In genomic region chr4:77927991-77928925, GRCh38 we compare ENCODE assay signal across 12 cellular contexts.
DNase-seq lines count a peak whose midpoint lies in the region; ATAC-seq and FAIRE-seq lines count a peak whose summit lies in the region.
"Had no signal": no experiment of that assay in that cellular context is flagged by ENCODE, and none has a peak within 500 bp of the region (broad histone marks: within the 10 kb centered on the region; RNA-seq: fewer than 3 reads in every experiment).

No MANE protein-coding gene starts in this region.

- peaks cover 14% of the 10 kb centered on the region for H3K36me3 ChIP-seq in mesodermal cell (ENCODE audit: control insufficient read depth, insufficient read depth, low read length)

- peaks cover 5% of the 10 kb centered on the region for H3K9me3 ChIP-seq in mesodermal cell (ENCODE audit: control insufficient read depth, low read length)

- peak; percentile 21 for FAIRE-seq in colon (lab: Jason Lieb, UNC)

- DNase-seq in EL (peak; percentile 12), NCI-H1930 (lab: John Stamatoyannopoulos, UW) (peak; percentile 51 to 74), C1 segment of cervical spinal cord (lab: John Stamatoyannopoulos, UW) (no peak), NCI-H82 (lab: John Stamatoyannopoulos, UW) (no peak)
- no peak for DNase-seq in activated CD4-positive, alpha-beta T cell treated with anti-CD3 and anti-CD28 coated beads for 4 hours
- DNase-seq: GOT3; hippocampal formation; NCI-H2227 treated with DMSO at 0.1 percent for 48 hours; stimulated activated CD4-positive, alpha-beta T cell treated with anti-CD3 and anti-CD28 coated beads, Interleukin-1b, Interleukin-23, amount 100 ng/mL, for 48 hours had no signal

- no peaks in the 10 kb centered on the region for H3K4me1 ChIP-seq in mesodermal cell (ENCODE audit: control insufficient read depth, insufficient read depth, low read length, poor library complexity, severe bottlenecking)

- H3K4me3 ChIP-seq in mesodermal cell (ENCODE audit: extremely low read depth, insufficient read depth, low read length, poor library complexity, severe bottlenecking) = no peak overlapping the region

- peak overlapping the region; percentile 39 for H3K27ac ChIP-seq in mesodermal cell (ENCODE audit: low read depth, low read length, severe bottlenecking)

- WGBS in mesodermal cell (ENCODE audit: insufficient coverage in 2 of 2), 2 experiments = no CpG with 5 or more reads among the region's 1 CpG

- ATAC-seq in HG02973 (IDR thresholded peaks at IDR 0.05; ENCODE audit: unreplicated experiment) = no peak

Comparison
In these comparisons a context has a peak if more than half of its experiments do, and no peak if none do; other contexts are left out.
1. DNase-seq: peak in EL (single experiment) and NCI-H1930 (2 of 2); none in activated CD4-positive, alpha-beta T cell treated with anti-CD3 and anti-CD28 coated beads for 4 hours (0 of 2), C1 segment of cervical spinal cord (0 of 14) and NCI-H82 (single experiment).